12 cellular contexts compared by ENCODE assay signal in genomic region chr15:101120961-101121360, GRCh38.
DNase-seq lines count a peak whose midpoint lies in the region; ATAC-seq and TF ChIP-seq lines count a peak whose summit lies in the region.
"Had no signal": no experiment of that assay in that cellular context is flagged by ENCODE, and none has a peak within 500 bp of the region (broad histone marks: within the 10 kb centered on the region; RNA-seq: fewer than 3 reads in every experiment).

No MANE protein-coding gene starts in this region.

- TF ChIP-seq CTCF in mammary epithelial cell (conservative IDR thresholded peaks at IDR 0.05 in 1 of 2, IDR thresholded peaks at IDR 0.05 in 1 of 2; ENCODE audit: extremely low read depth in 1 of 2, insufficient read depth in 1 of 2, low read depth in 1 of 2, low read length in 2 of 2) (no peak), lower lobe of right lung (IDR thresholded peaks at IDR 0.05) (no peak), tibial nerve (IDR thresholded peaks at IDR 0.05) (no peak), progenitor cell of endocrine pancreas (IDR thresholded peaks at IDR 0.05; ENCODE audit: unreplicated experiment) (no peak)

- no peak overlapping the region for H2AFZ ChIP-seq in mammary epithelial cell (ENCODE audit: low read depth, low read length)

- H3K36me3 ChIP-seq in mammary epithelial cell (ENCODE audit: insufficient read depth, low read length) (no peaks in the 10 kb centered on the region), lower lobe of right lung (no peaks in the 10 kb centered on the region), tibial nerve (no peaks in the 10 kb centered on the region)

- DNase-seq in activated CD4-positive, alpha-beta T cell treated with anti-CD3 and anti-CD28 coated beads for 36 hours = no peak
- DNase-seq in activated CD4-positive, alpha-beta T cell treated with anti-CD3 and anti-CD28 coated beads, Interleukin-2, amount 50 U/mL, for 1 hour = no peak
- DNase-seq in mammary epithelial cell = no peak
- no peak for DNase-seq in lower lobe of right lung
- DNase-seq in tibial nerve (ENCODE audit: low spot score in 2 of 2) = no peak
- DNase-seq in progenitor cell of endocrine pancreas (ENCODE audit: low spot score, unreplicated experiment) = no peak
- DNase-seq in KBM-7 = no peak
- DNase-seq in hepatic stellate cell (ENCODE audit: low spot score) = no peak
- DNase-seq: activated T-cell treated with anti-CD3 and anti-CD28 coated beads for 4 hours, NCI-H226 had no signal

- H3K4me3 Mint-ChIP-seq in activated CD4-positive, alpha-beta T cell treated with anti-CD3 and anti-CD28 coated beads for 36 hours = no peak overlapping the region
- H3K4me3 Mint-ChIP-seq in progenitor cell of endocrine pancreas (ENCODE audit: low read depth) = no peak overlapping the region

- H3K27ac ChIP-seq in mammary epithelial cell (ENCODE audit: insufficient read depth, low read depth, low read length) = no peak overlapping the region
- peak overlapping the region; percentile 82 for H3K27ac ChIP-seq in lower lobe of right lung
- peak overlapping the region in 3 of 4 donors; percentile 64 to 79 (median 74) for H3K27ac ChIP-seq in tibial nerve
- H3K27ac ChIP-seq: VCaP had no signal

- H3K9me3 Mint-ChIP-seq in activated CD4-positive, alpha-beta T cell treated with anti-CD3 and anti-CD28 coated beads for 36 hours (ENCODE audit: low read depth) = no peaks in the 10 kb centered on the region
- H3K9me3 Mint-ChIP-seq in progenitor cell of endocrine pancreas (ENCODE audit: low read depth) = no peaks in the 10 kb centered on the region

- peaks cover 38% of the 10 kb centered on the region for H3K4me1 Mint-ChIP-seq in activated CD4-positive, alpha-beta T cell treated with anti-CD3 and anti-CD28 coated beads for 36 hours
- no peaks in the 10 kb centered on the region for H3K4me1 Mint-ChIP-seq in progenitor cell of endocrine pancreas (ENCODE audit: low read depth)

- peak overlapping the region; percentile 42 for H3K27ac Mint-ChIP-seq in activated CD4-positive, alpha-beta T cell treated with anti-CD3 and anti-CD28 coated beads for 36 hours
- no peak overlapping the region for H3K27ac Mint-ChIP-seq in progenitor cell of endocrine pancreas

- no peak for TF ChIP-seq EP300 in tibial nerve (IDR thresholded peaks at IDR 0.05)

- peak overlapping the region; percentile 70 for H3K4me2 ChIP-seq in mammary epithelial cell (ENCODE audit: insufficient read depth, low read depth, low read length)

- dilution Hi-C loops in mammary epithelial cell (cut with HindIII; ENCODE audit: low sequenced_read_pairs) = no loop called here

- 79% methylated on average over 9 of the region's 18 CpGs for WGBS in mammary epithelial cell (ENCODE audit: low coverage, missing lambda C conversion rate)
- 80 to 83% methylated on average over 12 to 17 of the region's 18 CpGs for WGBS in tibial nerve, 2 donors

- no peak for TF ChIP-seq POLR2A in tibial nerve (IDR thresholded peaks at IDR 0.05)

- CTCF ChIA-PET in activated CD4-positive, alpha-beta T cell treated with anti-CD3 and anti-CD28 coated beads for 36 hours (lab: Charles Lee) = interaction anchor here (1.0 to 1.2 kb wide), 2 partner anchors 109 to 137 kb away, joined by 3 to 5 read pairs; no protein-coding TSS in a partner anchor
- CTCF ChIA-PET in mammary epithelial cell (lab: Charles Lee; ENCODE audit: low non-redundant PET) = interaction anchor here (0.6 kb wide), 1 partner anchor 65 kb away, joined by 4 read pairs; no protein-coding TSS in a partner anchor

- no peaks in the 10 kb centered on the region for H3K27me3 Mint-ChIP-seq in activated CD4-positive, alpha-beta T cell treated with anti-CD3 and anti-CD28 coated beads for 36 hours
- peaks cover 15% of the 10 kb centered on the region for H3K27me3 Mint-ChIP-seq in progenitor cell of endocrine pancreas

- H4K20me1 ChIP-seq in mammary epithelial cell (ENCODE audit: insufficient read depth, low read length) = no peaks in the 10 kb centered on the region

- H3K27me3 ChIP-seq in mammary epithelial cell (ENCODE audit: insufficient read depth, low read length) = no peaks in the 10 kb centered on the region
- H3K27me3 ChIP-seq in lower lobe of right lung (ENCODE audit: low read depth) = no peaks in the 10 kb centered on the region
- no peaks in the 10 kb centered on the region for H3K27me3 ChIP-seq in tibial nerve

- intact Hi-C loops in activated CD4-positive, alpha-beta T cell treated with anti-CD3 and anti-CD28 coated beads for 36 hours (cut with DNase I, micrococcal nuclease) = loop anchor here in 1 of 2 experiments (1.0 kb wide), 2 partner anchors 131 to 137 kb away; partner anchors contain the start of gene CHSY1
- intact Hi-C loops in mammary epithelial cell (cut with micrococcal nuclease) = no loop called here
- intact Hi-C loops in lower lobe of right lung (cut with DNase I) = no loop called here

- in situ Hi-C loops in mammary epithelial cell (cut with MboI; ENCODE audit: low sequenced_read_pairs in 2 of 2) (no loop called here), KBM-7 (cut with MboI; ENCODE audit: low pct_unique_long_range_greater_than_20kb, low sequenced_read_pairs) (no loop called here)

- no peak overlapping the region for H3K9ac ChIP-seq in mammary epithelial cell (ENCODE audit: insufficient read depth, low read length)

- H3K9me3 ChIP-seq in mammary epithelial cell (replicated peaks; ENCODE audit: insufficient read depth, low read length) (no peaks in the 10 kb centered on the region), lower lobe of right lung (no peaks in the 10 kb centered on the region), tibial nerve (no peaks in the 10 kb centered on the region)

- ATAC-seq in activated CD4-positive, alpha-beta T cell treated with anti-CD3 and anti-CD28 coated beads for 36 hours = no peak
- peak in 1 of 2 donors; percentile 8 for ATAC-seq in lower lobe of right lung

- no peaks in the 10 kb centered on the region for H3K36me3 Mint-ChIP-seq in activated CD4-positive, alpha-beta T cell treated with anti-CD3 and anti-CD28 coated beads for 36 hours (ENCODE audit: low read depth)
- H3K36me3 Mint-ChIP-seq in progenitor cell of endocrine pancreas (ENCODE audit: insufficient read depth) = no peaks in the 10 kb centered on the region

- no peaks in the 10 kb centered on the region for H3K79me2 ChIP-seq in mammary epithelial cell (ENCODE audit: insufficient read depth, low read length)

- POLR2A ChIA-PET in activated CD4-positive, alpha-beta T cell treated with anti-CD3 and anti-CD28 coated beads for 36 hours (lab: Charles Lee) = no interaction called here

- no peak overlapping the region for H3K4me3 ChIP-seq in mammary epithelial cell (replicated peaks in 1 of 3; ENCODE audit: insufficient read depth in 1 of 3, low read depth in 2 of 3, low read length in 3 of 3)
- H3K4me3 ChIP-seq in lower lobe of right lung = peak overlapping the region; percentile 49
- no peak overlapping the region for H3K4me3 ChIP-seq in tibial nerve
- H3K4me3 ChIP-seq: K562 had no signal

- no TSS peak for BruUV-seq in mammary epithelial cell (replicated peaks; lab: Mats Ljungman, UMichigan)

- H3K4me1 ChIP-seq in mammary epithelial cell (ENCODE audit: insufficient read depth, low read length) (peaks cover 14% of the 10 kb centered on the region), lower lobe of right lung (peaks cover 51% of the 10 kb centered on the region), tibial nerve (peaks cover 0 to 29% (median 26%) of the 10 kb centered on the region in 4 donors)
